Comparison of ENCODE assay signal across 25 cellular contexts in genomic region chr20:17466641-17467040, GRCh38.
DNase-seq lines count a peak whose midpoint lies in the region; ATAC-seq and TF ChIP-seq lines count a peak whose summit lies in the region.
"Had no signal": no experiment of that assay in that cellular context is flagged by ENCODE, and none has a peak within 500 bp of the region (broad histone marks: within the 10 kb centered on the region; RNA-seq: fewer than 3 reads in every experiment).

No MANE protein-coding gene starts in this region.

- H3K4me3 ChIP-seq in mammary epithelial cell (replicated peaks in 1 of 3; ENCODE audit: insufficient read depth in 1 of 3, low read depth in 2 of 3, low read length in 3 of 3) (no peak overlapping the region), PC-3 (ENCODE audit: low read length) (no peak overlapping the region), esophagus muscularis mucosa (no peak overlapping the region)
- H3K4me3 ChIP-seq in CD4-positive, alpha-beta memory T cell (ENCODE audit: low read length in 2 of 2) = no peak overlapping the region
- H3K4me3 ChIP-seq: A549; BLaER1 treated with 17β-estradiol and CSF1 and Interleukin-3, amounts not matched to agents 10 nM and 100 nM; GM12878 had no signal

- H3K27ac ChIP-seq in mammary epithelial cell (ENCODE audit: insufficient read depth, low read depth, low read length) (no peak overlapping the region), PC-3 (ENCODE audit: low read length) (no peak overlapping the region), esophagus muscularis mucosa (replicated peaks in 1 of 4) (no peak overlapping the region)
- no peak overlapping the region for H3K27ac ChIP-seq in CD4-positive, alpha-beta memory T cell (ENCODE audit: low read depth, low read length)
- H3K27ac ChIP-seq: 22Rv1; A549; BLaER1 treated with 17β-estradiol and CSF1 and Interleukin-3, amounts not matched to agents 10 nM and 100 nM; C4-2B had no signal

- H3K4me2 ChIP-seq in mammary epithelial cell (ENCODE audit: insufficient read depth, low read depth, low read length) (no peak overlapping the region), PC-3 (ENCODE audit: low read length) (0 out of 2 replicates have a peak overlapping the region, but pooled peaks have one; percentile 9)
- H3K4me2 ChIP-seq: A549; BLaER1 treated with 17β-estradiol and CSF1 and Interleukin-3, amounts not matched to agents 10 nM and 100 nM had no signal

- no peak for TF ChIP-seq EP300 in esophagus muscularis mucosa (IDR thresholded peaks at IDR 0.05)

- no peak for ATAC-seq in PC-3
- ATAC-seq in GM21619 (IDR thresholded peaks at IDR 0.05; ENCODE audit: unreplicated experiment) = no peak
- no peak for ATAC-seq in GM21717 (IDR thresholded peaks at IDR 0.05; ENCODE audit: unreplicated experiment)
- ATAC-seq: A549, GM12878 had no signal

- H3K9me2 ChIP-seq in PC-3 (replicated peaks; ENCODE audit: low read length) = no peaks in the 10 kb centered on the region

- H3K9me3 Mint-ChIP-seq in MCF 10A (ENCODE audit: unreplicated experiment) (no peaks in the 10 kb centered on the region), type B pancreatic cell (no peaks in the 10 kb centered on the region)
- H3K9me3 Mint-ChIP-seq in CD4-positive, alpha-beta memory T cell = peaks cover 0 to 3% (median 0%) of the 10 kb centered on the region in 8 donors
- H3K9me3 Mint-ChIP-seq: CD4-positive, alpha-beta T cell; CD8-positive, alpha-beta memory T cell had no signal

- H3K4me1 ChIP-seq in mammary epithelial cell (ENCODE audit: insufficient read depth, low read length) (no peaks in the 10 kb centered on the region), PC-3 (ENCODE audit: insufficient read depth, low read length) (no peaks in the 10 kb centered on the region), esophagus muscularis mucosa (no peaks in the 10 kb centered on the region)
- no peaks in the 10 kb centered on the region for H3K4me1 ChIP-seq in CD4-positive, alpha-beta memory T cell (ENCODE audit: insufficient read depth, low read length)
- H3K4me1 ChIP-seq: A549 had no signal

- H3K9ac ChIP-seq in mammary epithelial cell (ENCODE audit: insufficient read depth, low read length) (no peak overlapping the region), PC-3 (ENCODE audit: low read length) (no peak overlapping the region)
- H3K9ac ChIP-seq: BLaER1 treated with 17β-estradiol and CSF1 and Interleukin-3, amounts not matched to agents 10 nM and 100 nM had no signal

- no peaks in the 10 kb centered on the region for H3K79me2 ChIP-seq in mammary epithelial cell (ENCODE audit: insufficient read depth, low read length)
- H3K79me2 ChIP-seq in PC-3 (ENCODE audit: low read length) = no peaks in the 10 kb centered on the region

- H3K27me3 ChIP-seq in mammary epithelial cell (ENCODE audit: insufficient read depth, low read length) (no peaks in the 10 kb centered on the region), PC-3 (ENCODE audit: low read length) (peaks cover 52% of the 10 kb centered on the region), esophagus muscularis mucosa (no peaks in the 10 kb centered on the region)
- H3K27me3 ChIP-seq in CD4-positive, alpha-beta memory T cell (ENCODE audit: insufficient read depth, low read length) = no peaks in the 10 kb centered on the region
- H3K27me3 ChIP-seq: BLaER1 treated with 17β-estradiol and CSF1 and Interleukin-3, amounts not matched to agents 10 nM and 100 nM had no signal

- no peaks in the 10 kb centered on the region for H3K36me3 ChIP-seq in mammary epithelial cell (ENCODE audit: insufficient read depth, low read length)
- H3K36me3 ChIP-seq in PC-3 (ENCODE audit: low read depth, low read length) = no peaks in the 10 kb centered on the region
- no peaks in the 10 kb centered on the region for H3K36me3 ChIP-seq in esophagus muscularis mucosa
- H3K36me3 ChIP-seq in CD4-positive, alpha-beta memory T cell (ENCODE audit: insufficient read depth, low read length) = no peaks in the 10 kb centered on the region
- H3K36me3 ChIP-seq: BLaER1 treated with 17β-estradiol and CSF1 and Interleukin-3, amounts not matched to agents 10 nM and 100 nM had no signal

- H3K9me3 ChIP-seq in mammary epithelial cell (replicated peaks; ENCODE audit: insufficient read depth, low read length) (no peaks in the 10 kb centered on the region), PC-3 (ENCODE audit: low read length) (no peaks in the 10 kb centered on the region), esophagus muscularis mucosa (no peaks in the 10 kb centered on the region)
- H3K9me3 ChIP-seq in CD4-positive, alpha-beta memory T cell (ENCODE audit: control insufficient read depth in 1 of 2, low read length in 2 of 2) = no peaks in the 10 kb centered on the region
- H3K9me3 ChIP-seq: A549 had no signal

- no peak overlapping the region for H2AFZ ChIP-seq in mammary epithelial cell (ENCODE audit: low read depth, low read length)
- no peak overlapping the region for H2AFZ ChIP-seq in PC-3 (ENCODE audit: low read length)

- H3K27ac Mint-ChIP-seq in MCF 10A (ENCODE audit: low read depth, unreplicated experiment) (no peak overlapping the region), type B pancreatic cell (no peak overlapping the region)
- H3K27ac Mint-ChIP-seq in CD4-positive, alpha-beta memory T cell = no peak overlapping the region
- H3K27ac Mint-ChIP-seq: B cell; CD4-positive, alpha-beta T cell had no signal

- POLR2A ChIA-PET in MCF 10A (lab: Yijun Ruan, JAX) = no interaction called here
- POLR2A ChIA-PET in PC-3 (lab: Charles Lee; ENCODE audit: unreplicated experiment) = no interaction called here
- POLR2A ChIA-PET in CD4-positive, alpha-beta memory T cell (lab: Charles Lee; ENCODE audit: partially characterized antibody) = no interaction called here

- intact Hi-C loops in mammary epithelial cell (cut with micrococcal nuclease) = no loop called here
- intact Hi-C loops in MCF 10A (cut with micrococcal nuclease) = no loop called here
- intact Hi-C loops in PC-3 (cut with micrococcal nuclease) = no loop called here
- intact Hi-C loops in esophagus muscularis mucosa (cut with DNase I) = no loop called here
- intact Hi-C loops in CD4-positive, alpha-beta memory T cell (cut with micrococcal nuclease) = no loop called here

- dilution Hi-C loops in mammary epithelial cell (cut with HindIII; ENCODE audit: low sequenced_read_pairs) = no loop called here

- in situ Hi-C loops in mammary epithelial cell (cut with MboI; ENCODE audit: low sequenced_read_pairs in 2 of 2) = no loop called here

- H3K4me1 Mint-ChIP-seq in MCF 10A (ENCODE audit: insufficient read depth, unreplicated experiment) = no peaks in the 10 kb centered on the region
- H3K4me1 Mint-ChIP-seq in type B pancreatic cell (ENCODE audit: unreplicated experiment) = no peaks in the 10 kb centered on the region
- H3K4me1 Mint-ChIP-seq in CD4-positive, alpha-beta memory T cell = peaks cover 0 to 3% (median 0%) of the 10 kb centered on the region in 4 donors
- H3K4me1 Mint-ChIP-seq: B cell; CD8-positive, alpha-beta memory T cell had no signal

- BruUV-seq in mammary epithelial cell (replicated peaks; lab: Mats Ljungman, UMichigan) (no TSS peak), MCF 10A (replicated peaks; lab: Mats Ljungman, UMichigan) (no TSS peak), PC-3 (replicated peaks; lab: Mats Ljungman, UMichigan) (no TSS peak)

- H4K20me1 ChIP-seq in mammary epithelial cell (ENCODE audit: insufficient read depth, low read length) (no peaks in the 10 kb centered on the region), PC-3 (ENCODE audit: low read length) (no peaks in the 10 kb centered on the region)
- H4K20me1 ChIP-seq: BLaER1 treated with 17β-estradiol and CSF1 and Interleukin-3, amounts not matched to agents 10 nM and 100 nM had no signal

- peak; percentile 40 for DNase-seq in mammary epithelial cell
- DNase-seq in MCF 10A (ENCODE audit: unreplicated experiment) = no peak
- DNase-seq in PC-3 = peak; percentile 10
- peak; percentile 86 for DNase-seq in esophagus muscularis mucosa (ENCODE audit: extremely low spot score)
- peak; percentile 0 for DNase-seq in type B pancreatic cell (ENCODE audit: extremely low spot score, unreplicated experiment)
- DNase-seq in CD4-positive, alpha-beta memory T cell = no peak
- DNase-seq: AML-193; CD4-positive, alpha-beta T cell; CD8-positive, alpha-beta memory T cell; COR-L47; DMS 273 treated with DMSO at 0.1 percent for 48 hours; DMS153; DMS53; DMS79; DND-41; EL; GDM1 had no signal

- no peaks in the 10 kb centered on the region for H3K36me3 Mint-ChIP-seq in MCF 10A (ENCODE audit: insufficient read depth, unreplicated experiment)
- no peaks in the 10 kb centered on the region for H3K36me3 Mint-ChIP-seq in type B pancreatic cell
- no peaks in the 10 kb centered on the region for H3K36me3 Mint-ChIP-seq in CD4-positive, alpha-beta memory T cell
- H3K36me3 Mint-ChIP-seq: CD8-positive, alpha-beta memory T cell had no signal

- H3K4me3 Mint-ChIP-seq in MCF 10A (ENCODE audit: unreplicated experiment) = no peak overlapping the region
- H3K4me3 Mint-ChIP-seq in type B pancreatic cell = no peak overlapping the region
- H3K4me3 Mint-ChIP-seq in CD4-positive, alpha-beta memory T cell = no peak overlapping the region
- H3K4me3 Mint-ChIP-seq: B cell; CD4-positive, alpha-beta T cell; CD8-positive, alpha-beta memory T cell had no signal

- CTCF ChIA-PET in mammary epithelial cell (lab: Charles Lee; ENCODE audit: low non-redundant PET) (no interaction called here), MCF 10A (lab: Yijun Ruan, JAX) (interaction anchor here (1.3 kb wide), 1 partner anchor 38 kb away, joined by 3 read pairs; no protein-coding TSS in a partner anchor), PC-3 (lab: Charles Lee) (no interaction called here)
- CTCF ChIA-PET in CD4-positive, alpha-beta memory T cell (lab: Charles Lee; ENCODE audit: partially characterized antibody) = no interaction called here

- 56% methylated on average over 7 of the region's 7 CpGs for WGBS in mammary epithelial cell (ENCODE audit: low coverage, missing lambda C conversion rate)
- WGBS in esophagus muscularis mucosa = 81% methylated on average over 7 of the region's 7 CpGs

- H3K27me3 Mint-ChIP-seq in MCF 10A (ENCODE audit: insufficient read depth, unreplicated experiment) = peaks cover 19% of the 10 kb centered on the region
- H3K27me3 Mint-ChIP-seq in type B pancreatic cell = no peaks in the 10 kb centered on the region
- peaks cover 0 to 6% of the 10 kb centered on the region in 2 donors for H3K27me3 Mint-ChIP-seq in CD4-positive, alpha-beta memory T cell

- TF ChIP-seq POLR2A in esophagus muscularis mucosa (IDR thresholded peaks at IDR 0.05; ENCODE audit: low read depth) = no peak

- no peaks in the 10 kb centered on the region for H3F3A ChIP-seq in PC-3 (ENCODE audit: low read length, unreplicated experiment)

- TF ChIP-seq CTCF in mammary epithelial cell (conservative IDR thresholded peaks at IDR 0.05 in 1 of 2, IDR thresholded peaks at IDR 0.05 in 1 of 2; ENCODE audit: extremely low read depth in 1 of 2, insufficient read depth in 1 of 2, low read depth in 1 of 2, low read length in 2 of 2) = no peak
- no peak for TF ChIP-seq CTCF in MCF 10A (IDR thresholded peaks at IDR 0.05; ENCODE audit: unreplicated experiment)
- no peak for TF ChIP-seq CTCF in PC-3 (conservative IDR thresholded peaks at IDR 0.05; ENCODE audit: low read depth, low read length)
- TF ChIP-seq CTCF in esophagus muscularis mucosa (IDR thresholded peaks at IDR 0.05) = no peak
- no peak for TF ChIP-seq CTCF in type B pancreatic cell (conservative IDR thresholded peaks at IDR 0.05)

Comparison
In these comparisons a context has a peak if more than half of its experiments do, and no peak if none do; other contexts are left out.
1. DNase-seq: peak in mammary epithelial cell (single experiment), PC-3 (single experiment), esophagus muscularis mucosa (single experiment) and type B pancreatic cell (single experiment); none in MCF 10A (single experiment) and CD4-positive, alpha-beta memory T cell (0 of 5).